1 cellular context compared by ENCODE assay signal in the genomic region with DNA sequence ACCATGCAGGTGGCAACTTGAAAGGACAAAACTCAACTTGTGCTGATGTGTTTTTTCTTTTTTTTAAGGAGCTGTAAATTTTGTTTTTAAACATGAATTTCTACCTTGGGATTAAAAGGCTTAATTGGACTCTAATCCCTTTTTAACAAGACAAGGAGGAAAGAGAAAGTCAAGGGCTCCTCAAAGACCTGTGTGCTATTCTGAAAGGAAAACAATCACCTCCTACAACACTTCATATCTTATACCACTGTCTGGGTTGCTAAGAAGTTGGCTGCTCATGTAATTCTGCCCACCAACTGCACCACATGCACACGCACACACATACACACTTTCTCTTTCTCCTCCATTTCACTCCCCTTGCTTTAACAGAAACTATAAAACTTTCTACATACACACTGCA.
TF ChIP-seq lines count a peak whose summit lies in the region.

No MANE protein-coding gene starts in this region.

TF ChIP-seq in SK-N-SH, 30 proteins besides CTCF, POLR2A, EP300 and RAD21 (continued from another document):
- TF ChIP-seq, protein P1, sequence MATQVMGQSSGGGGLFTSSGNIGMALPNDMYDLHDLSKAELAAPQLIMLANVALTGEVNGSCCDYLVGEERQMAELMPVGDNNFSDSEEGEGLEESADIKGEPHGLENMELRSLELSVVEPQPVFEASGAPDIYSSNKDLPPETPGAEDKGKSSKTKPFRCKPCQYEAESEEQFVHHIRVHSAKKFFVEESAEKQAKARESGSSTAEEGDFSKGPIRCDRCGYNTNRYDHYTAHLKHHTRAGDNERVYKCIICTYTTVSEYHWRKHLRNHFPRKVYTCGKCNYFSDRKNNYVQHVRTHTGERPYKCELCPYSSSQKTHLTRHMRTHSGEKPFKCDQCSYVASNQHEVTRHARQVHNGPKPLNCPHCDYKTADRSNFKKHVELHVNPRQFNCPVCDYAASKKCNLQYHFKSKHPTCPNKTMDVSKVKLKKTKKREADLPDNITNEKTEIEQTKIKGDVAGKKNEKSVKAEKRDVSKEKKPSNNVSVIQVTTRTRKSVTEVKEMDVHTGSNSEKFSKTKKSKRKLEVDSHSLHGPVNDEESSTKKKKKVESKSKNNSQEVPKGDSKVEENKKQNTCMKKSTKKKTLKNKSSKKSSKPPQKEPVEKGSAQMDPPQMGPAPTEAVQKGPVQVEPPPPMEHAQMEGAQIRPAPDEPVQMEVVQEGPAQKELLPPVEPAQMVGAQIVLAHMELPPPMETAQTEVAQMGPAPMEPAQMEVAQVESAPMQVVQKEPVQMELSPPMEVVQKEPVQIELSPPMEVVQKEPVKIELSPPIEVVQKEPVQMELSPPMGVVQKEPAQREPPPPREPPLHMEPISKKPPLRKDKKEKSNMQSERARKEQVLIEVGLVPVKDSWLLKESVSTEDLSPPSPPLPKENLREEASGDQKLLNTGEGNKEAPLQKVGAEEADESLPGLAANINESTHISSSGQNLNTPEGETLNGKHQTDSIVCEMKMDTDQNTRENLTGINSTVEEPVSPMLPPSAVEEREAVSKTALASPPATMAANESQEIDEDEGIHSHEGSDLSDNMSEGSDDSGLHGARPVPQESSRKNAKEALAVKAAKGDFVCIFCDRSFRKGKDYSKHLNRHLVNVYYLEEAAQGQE (IDR thresholded peaks at IDR 0.05; ENCODE audit: low read depth, low read length), result no peak
- TF ChIP-seq, protein P2, sequence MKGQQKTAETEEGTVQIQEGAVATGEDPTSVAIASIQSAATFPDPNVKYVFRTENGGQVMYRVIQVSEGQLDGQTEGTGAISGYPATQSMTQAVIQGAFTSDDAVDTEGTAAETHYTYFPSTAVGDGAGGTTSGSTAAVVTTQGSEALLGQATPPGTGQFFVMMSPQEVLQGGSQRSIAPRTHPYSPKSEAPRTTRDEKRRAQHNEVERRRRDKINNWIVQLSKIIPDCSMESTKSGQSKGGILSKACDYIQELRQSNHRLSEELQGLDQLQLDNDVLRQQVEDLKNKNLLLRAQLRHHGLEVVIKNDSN (IDR thresholded peaks at IDR 0.05; ENCODE audit: borderline replicate concordance, low read depth), result no peak
- no peak for TF ChIP-seq RFX5 (IDR thresholded peaks at IDR 0.05; ENCODE audit: low read length)
- TF ChIP-seq FOXJ3 (CRISPR knock-in tag; IDR thresholded peaks at IDR 0.05), result no peak
- TF ChIP-seq MEF2A (IDR thresholded peaks at IDR 0.05; ENCODE audit: borderline replicate concordance, low read depth), result no peak
